ENCODE assay signal across 17 cellular contexts in genomic region chr1:10852018-10852417, GRCh38. TPM values are rescaled to one million over a fixed set of nuclear protein-coding genes. Genes with fewer than 3 reads are reported as not detected.
A peak's percentile ranks its signal among the peaks of the same experiment; 100 is the strongest.
DNase-seq lines count a peak whose midpoint lies in the region; ATAC-seq and TF ChIP-seq lines count a peak whose summit lies in the region.
"Had no signal": no experiment of that assay in that cellular context is flagged by ENCODE, and none has a peak within 500 bp of the region (broad histone marks: within the 10 kb centered on the region; RNA-seq: fewer than 3 reads in every experiment).

No MANE protein-coding gene starts in this region.

- H3K9ac ChIP-seq in neuronal stem cell (ENCODE audit: low read depth, low read length, poor library complexity), result no peak overlapping the region
- H3K9ac ChIP-seq in skeletal muscle tissue (ENCODE audit: low read depth in 1 of 3, low read length in 3 of 3), result peak overlapping the region in 2 of 3 donors; percentile 3 to 71
- H3K9ac ChIP-seq: BLaER1 had no signal

- no CpG with 5 or more reads among the region's 8 CpGs for WGBS in neuronal stem cell (ENCODE audit: extremely low coverage in 2 of 2, insufficient read length in 2 of 2, insufficient replicate concordance in 1 of 2), 2 donors

- no peak overlapping the region for H2AFZ ChIP-seq in neuronal stem cell (ENCODE audit: low read length)

- H3K9me3 Mint-ChIP-seq in activated T-helper 17 cell treated with anti-CD3 and anti-CD28 coated beads, Interleukin-2, amount 50 U/mL, for 72 hours, result peaks cover 3% of the 10 kb centered on the region
- H3K9me3 Mint-ChIP-seq: CD8-positive, alpha-beta T cell had no signal

- DNase-seq in Right ventricle myocardium inferior (ENCODE audit: missing footprints) (peak; percentile 33), right atrium auricular region (ENCODE audit: low spot score) (no peak), left ventricle myocardium inferior (no peak), neuronal stem cell (ENCODE audit: low spot score) (no peak)
- no peak for DNase-seq in stimulated activated naive CD4-positive, alpha-beta T cell (lab: John Stamatoyannopoulos, UW)
- DNase-seq: Calu3; CD8-positive, alpha-beta T cell; DMS79 treated with DMSO at 0.1 percent for 48 hours; GF-D8; H9 had no signal

- no peaks in the 10 kb centered on the region for H3K36me3 Mint-ChIP-seq in activated T-helper 17 cell treated with anti-CD3 and anti-CD28 coated beads, Interleukin-2, amount 50 U/mL, for 72 hours (ENCODE audit: low read depth)
- H3K36me3 Mint-ChIP-seq: CD8-positive, alpha-beta T cell had no signal

- H3K27me3 Mint-ChIP-seq in activated T-helper 17 cell treated with anti-CD3 and anti-CD28 coated beads, Interleukin-2, amount 50 U/mL, for 72 hours, result no peaks in the 10 kb centered on the region

- H3K27ac ChIP-seq in right atrium auricular region (peak overlapping the region in 1 of 2 donors; percentile 46), left ventricle myocardium inferior (replicated peaks) (peak overlapping the region; percentile 30), neuronal stem cell (replicated peaks; ENCODE audit: low read length) (no peak overlapping the region), skeletal muscle tissue (ENCODE audit: low read depth, low read length) (peak overlapping the region; percentile 79)
- H3K27ac ChIP-seq: 22Rv1, A549, BLaER1 had no signal

- intact Hi-C loops in Right ventricle myocardium inferior (cut with DNase I) (no loop called here), left ventricle myocardium inferior (cut with micrococcal nuclease) (no loop called here)

- H3K36me3 ChIP-seq in right atrium auricular region (no peaks in the 10 kb centered on the region), left ventricle myocardium inferior (no peaks in the 10 kb centered on the region), neuronal stem cell (replicated peaks in 1 of 2; ENCODE audit: control insufficient read depth in 2 of 2, insufficient read depth in 2 of 2, low read length in 2 of 2) (peaks cover 0 to 2% of the 10 kb centered on the region in 2 donors), skeletal muscle tissue (ENCODE audit: control insufficient read depth in 3 of 3, insufficient read depth in 3 of 3, low read length in 3 of 3) (no peaks in the 10 kb centered on the region)
- H3K36me3 ChIP-seq: BLaER1 had no signal

- H3K4me3 Mint-ChIP-seq in activated T-helper 17 cell treated with anti-CD3 and anti-CD28 coated beads, Interleukin-2, amount 50 U/mL, for 72 hours, result no peak overlapping the region
- H3K4me3 Mint-ChIP-seq: CD8-positive, alpha-beta T cell; H9 had no signal

- H3K14ac ChIP-seq in neuronal stem cell (ENCODE audit: low read length), result peak overlapping the region; percentile 14

- H2AK5ac ChIP-seq in neuronal stem cell (ENCODE audit: low read depth, low read length), result peak overlapping the region; percentile 66

- H3K4me2 ChIP-seq in neuronal stem cell (ENCODE audit: insufficient read depth, low read length, poor library complexity, severe bottlenecking), result no peak overlapping the region
- H3K4me2 ChIP-seq: A549, BLaER1 had no signal

- H3K4me3 ChIP-seq in right atrium auricular region, result no peak overlapping the region
- no peak overlapping the region for H3K4me3 ChIP-seq in left ventricle myocardium inferior
- no peak overlapping the region for H3K4me3 ChIP-seq in neuronal stem cell (ENCODE audit: low read length in 2 of 2)
- no peak overlapping the region for H3K4me3 ChIP-seq in skeletal muscle tissue (ENCODE audit: low read length in 3 of 3)
- H3K4me3 ChIP-seq: A549, BLaER1 had no signal

- H3K4ac ChIP-seq in neuronal stem cell (ENCODE audit: low read length), result no peak overlapping the region

- no peak overlapping the region for H3K23ac ChIP-seq in neuronal stem cell (ENCODE audit: low read depth, low read length, poor library complexity)

- no peak overlapping the region for H2BK120ac ChIP-seq in neuronal stem cell (ENCODE audit: low read depth, low read length)

- H3K9me3 ChIP-seq in right atrium auricular region (no peaks in the 10 kb centered on the region), left ventricle myocardium inferior (replicated peaks) (no peaks in the 10 kb centered on the region), neuronal stem cell (replicated peaks in 1 of 2; ENCODE audit: control insufficient read depth in 2 of 2, insufficient read depth in 1 of 2, low read depth in 1 of 2, low read length in 2 of 2) (peaks cover 0 to 3% of the 10 kb centered on the region in 2 donors), skeletal muscle tissue (ENCODE audit: control insufficient read depth in 3 of 3, low read length in 3 of 3) (peaks cover 0 to 6% (median 0%) of the 10 kb centered on the region in 3 donors)
- H3K9me3 ChIP-seq: A549 had no signal

- no peak overlapping the region for H3K27ac Mint-ChIP-seq in activated T-helper 17 cell treated with anti-CD3 and anti-CD28 coated beads, Interleukin-2, amount 50 U/mL, for 72 hours
- H3K27ac Mint-ChIP-seq: CD8-positive, alpha-beta T cell; H9 had no signal

- H4K8ac ChIP-seq in neuronal stem cell (ENCODE audit: low read depth, low read length), result no peak overlapping the region

- H3K27me3 ChIP-seq in right atrium auricular region (no peaks in the 10 kb centered on the region), left ventricle myocardium inferior (ENCODE audit: low read depth) (peaks cover 4% of the 10 kb centered on the region), neuronal stem cell (ENCODE audit: control insufficient read depth in 3 of 3, insufficient read depth in 3 of 3, low read depth in 1 of 3, low read length in 3 of 3) (peaks cover 0 to 36% (median 0%) of the 10 kb centered on the region in 3 experiments), skeletal muscle tissue (ENCODE audit: control insufficient read depth in 3 of 3, insufficient read depth in 3 of 3, low read length in 3 of 3) (no peaks in the 10 kb centered on the region)
- H3K27me3 ChIP-seq: BLaER1 had no signal

- H3K4me1 ChIP-seq in right atrium auricular region (peaks cover 0 to 18% of the 10 kb centered on the region in 2 donors), left ventricle myocardium inferior (peaks cover 13% of the 10 kb centered on the region), neuronal stem cell (ENCODE audit: control insufficient read depth in 2 of 2, insufficient read depth in 1 of 2, low read depth in 1 of 2, low read length in 2 of 2) (no peaks in the 10 kb centered on the region), skeletal muscle tissue (ENCODE audit: control insufficient read depth in 3 of 3, insufficient read depth in 3 of 3, low read length in 3 of 3) (peaks cover 18 to 41% (median 40%) of the 10 kb centered on the region in 3 donors)
- H3K4me1 ChIP-seq: A549, BLaER1 had no signal

- H4K91ac ChIP-seq in neuronal stem cell (ENCODE audit: low read depth, low read length, poor library complexity), result no peak overlapping the region

- no peak overlapping the region for H2BK12ac ChIP-seq in neuronal stem cell (ENCODE audit: low read length)

- TF ChIP-seq CTCF in right atrium auricular region (IDR thresholded peaks at IDR 0.05) (no peak), left ventricle myocardium inferior (IDR thresholded peaks at IDR 0.05; ENCODE audit: borderline replicate concordance) (no peak)

- ATAC-seq in Right ventricle myocardium inferior (peak; percentile 50), GM19397 (IDR thresholded peaks at IDR 0.05; ENCODE audit: unreplicated experiment) (no peak)
- ATAC-seq in activated T-helper 17 cell treated with anti-CD3 and anti-CD28 coated beads, Interleukin-2, amount 50 U/mL, for 72 hours (replicated peaks), result no peak
- ATAC-seq: A549; CD8-positive, alpha-beta T cell; HepG2 had no signal

- no peak overlapping the region for H2BK5ac ChIP-seq in neuronal stem cell (ENCODE audit: low read length)

- H3K18ac ChIP-seq in neuronal stem cell (ENCODE audit: low read length), result peak overlapping the region; percentile 61

- H3K79me1 ChIP-seq in neuronal stem cell (ENCODE audit: low read depth, low read length), result no peaks in the 10 kb centered on the region

- no peak overlapping the region for H2BK15ac ChIP-seq in neuronal stem cell (ENCODE audit: low read length)

- H3K4me1 Mint-ChIP-seq in activated T-helper 17 cell treated with anti-CD3 and anti-CD28 coated beads, Interleukin-2, amount 50 U/mL, for 72 hours, result no peaks in the 10 kb centered on the region

RNA-seq across cellular contexts. Expression of gene CASZ1, which starts 55.6 kb away (rescaled TPM):
- total RNA-seq in Right ventricle myocardium inferior, result 58.2 TPM
- 10 to 100 TPM; 44.3 to 50.3 TPM for total RNA-seq in right atrium auricular region
- total RNA-seq in left ventricle myocardium inferior, result 56.3 TPM
- polyA plus RNA-seq in neuronal stem cell (2013, experiment 1 of 2), result 12.5 TPM
- polyA plus RNA-seq in neuronal stem cell (2013, experiment 2 of 2), result 13.3 TPM
- total RNA-seq in skeletal muscle tissue, result 26.1 TPM
- total RNA-seq in activated T-helper 17 cell treated with anti-CD3 and anti-CD28 coated beads, Interleukin-2, amount 50 U/mL, for 72 hours, result 1 to 10 TPM; 2.6 to 4.3 TPM
